ENCODE assay signal across 31 cellular contexts in genomic region chr16:73853968-73854367, GRCh38.
DNase-seq lines count a peak whose midpoint lies in the region; ATAC-seq and TF ChIP-seq lines count a peak whose summit lies in the region.
"Had no signal": no experiment of that assay in that cellular context is flagged by ENCODE, and none has a peak within 500 bp of the region (broad histone marks: within the 10 kb centered on the region; RNA-seq: fewer than 3 reads in every experiment).

No MANE protein-coding gene starts in this region.

- H3K4me1 ChIP-seq in colonic mucosa (no peaks in the 10 kb centered on the region), mucosa of descending colon (ENCODE audit: low read depth) (peaks cover 3% of the 10 kb centered on the region), aorta (ENCODE audit: control insufficient read depth in 1 of 2, insufficient read depth in 2 of 2, low read length in 2 of 2) (no peaks in the 10 kb centered on the region)
- H3K4me1 ChIP-seq: A549; BE2C; BLaER1; BLaER1 treated with 17β-estradiol and CSF1 and Interleukin-3, amounts not matched to agents 10 nM and 100 nM; Caco-2 had no signal

- H3K9me3 ChIP-seq in colonic mucosa (no peaks in the 10 kb centered on the region), mucosa of descending colon (no peaks in the 10 kb centered on the region), aorta (ENCODE audit: control insufficient read depth, low read length) (peaks cover 1% of the 10 kb centered on the region)
- H3K9me3 ChIP-seq: A549, BE2C, BLaER1, Caco-2 had no signal

- in situ Hi-C loops in G401 (cut with HindIII; ENCODE audit: low sequenced_read_pairs): no loop called here

- H3K4me3 ChIP-seq in colonic mucosa (no peak overlapping the region), mucosa of descending colon (no peak overlapping the region), aorta (ENCODE audit: low read length in 2 of 2) (no peak overlapping the region)
- H3K4me3 ChIP-seq: A549; BLaER1; BLaER1 treated with 17β-estradiol and CSF1 and Interleukin-3, amounts not matched to agents 10 nM and 100 nM had no signal

- ATAC-seq in left colon (peak; percentile 63), mucosa of descending colon (peak; percentile 68), aorta (ENCODE audit: low FRiP score) (no peak)
- ATAC-seq: A549; CD8-positive, alpha-beta T cell had no signal

- H3K27ac ChIP-seq in colonic mucosa (peak overlapping the region; percentile 7), aorta (ENCODE audit: low read depth in 1 of 2, low read length in 2 of 2) (no peak overlapping the region)
- H3K27ac ChIP-seq: 22Rv1; A549; BLaER1; BLaER1 treated with 17β-estradiol and CSF1 and Interleukin-3, amounts not matched to agents 10 nM and 100 nM; C4-2B had no signal

- H3K27me3 ChIP-seq in colonic mucosa (no peaks in the 10 kb centered on the region), aorta (ENCODE audit: control insufficient read depth in 1 of 2, insufficient read depth in 2 of 2, low read length in 1 of 2) (no peaks in the 10 kb centered on the region)
- H3K27me3 ChIP-seq: BE2C; BLaER1; BLaER1 treated with 17β-estradiol and CSF1 and Interleukin-3, amounts not matched to agents 10 nM and 100 nM had no signal

- DNase-seq in colonic mucosa (no peak), left colon (peak in 1 of 2 donors; percentile 33), mucosa of descending colon (peak in 2 of 3 donors; percentile 25 to 26), NCI-H187 (lab: John Stamatoyannopoulos, UW) (no peak), G401 (ENCODE audit: low spot score) (no peak), aorta (no peak)
- DNase-seq: 8988T; ACHN; AML-193; BE2C; C1 segment of cervical spinal cord; Caco-2; Calu3; CD4-positive, alpha-beta memory T cell; CD4-positive, alpha-beta T cell; CD4-positive, CD25-positive, alpha-beta regulatory T cell; CD8-positive, alpha-beta memory T cell; CD8-positive, alpha-beta T cell; COR-L47; DMS 273 treated with DMSO at 0.1 percent for 48 hours; DMS153; DMS53; DMS79; DMS79 treated with DMSO at 0.1 percent for 48 hours; DND-41; EL had no signal

- TF ChIP-seq CTCF in colonic mucosa (IDR thresholded peaks at IDR 0.05) (no peak), mucosa of descending colon (IDR thresholded peaks at IDR 0.05) (no peak)

- intact Hi-C loops in colonic mucosa (cut with DNase I): no loop called here
- intact Hi-C loops in left colon (cut with DNase I, micrococcal nuclease): no loop called here
- intact Hi-C loops in mucosa of descending colon (cut with DNase I, micrococcal nuclease): no loop called here
- intact Hi-C loops in aorta (cut with DNase I): no loop called here

- H3K36me3 ChIP-seq in colonic mucosa (no peaks in the 10 kb centered on the region), mucosa of descending colon (ENCODE audit: low read depth) (no peaks in the 10 kb centered on the region), aorta (ENCODE audit: control insufficient read depth in 1 of 2, insufficient read depth in 2 of 2, low read length in 1 of 2) (no peaks in the 10 kb centered on the region)
- H3K36me3 ChIP-seq: BE2C; BLaER1; BLaER1 treated with 17β-estradiol and CSF1 and Interleukin-3, amounts not matched to agents 10 nM and 100 nM had no signal

- WGBS in aorta, 2 donors: 90 to 93% methylated on average over 5 of the region's 5 CpGs

- no peak overlapping the region for H3K9ac ChIP-seq in colonic mucosa (ENCODE audit: low read depth in 2 of 2, low read length in 2 of 2)
- H3K9ac ChIP-seq: BLaER1; BLaER1 treated with 17β-estradiol and CSF1 and Interleukin-3, amounts not matched to agents 10 nM and 100 nM had no signal

Comparison
In these comparisons a context has a peak if more than half of its experiments do, and no peak if none do; other contexts are left out.
1. DNase-seq: peak in mucosa of descending colon (2 of 3); none in colonic mucosa (single experiment), NCI-H187 (0 of 2), G401 (single experiment) and aorta (0 of 2).